In genomic region chr4:3531887-3532713, GRCh38 we compare ENCODE assay signal across 8 cellular contexts. TPM values are rescaled to one million over a fixed set of nuclear protein-coding genes. Genes with fewer than 3 reads are reported as not detected.
DNase-seq lines count a peak whose midpoint lies in the region; ATAC-seq and TF ChIP-seq lines count a peak whose summit lies in the region.

TSS of gene LRPAP1 (minus strand) at chr4:3532422. CDS start at chr4:3532412, 10 bp downstream.

- H3K9me3 ChIP-seq in colonic mucosa, result no peaks in the 10 kb centered on the region

- no peaks in the 10 kb centered on the region for H3K27me3 ChIP-seq in colonic mucosa

- no peak within 1 kb of the TSS for H3K27ac ChIP-seq in colonic mucosa

- H3K4me1 ChIP-seq in colonic mucosa, result peaks cover 12% of the 10 kb centered on the region

- peak; percentile 80 for DNase-seq in AG10803 (ENCODE audit: low read depth)
- DNase-seq in NCI-H524 (lab: John Stamatoyannopoulos, UW), result peak; percentile 69 to 90
- DNase-seq in activated CD4-positive, alpha-beta T cell treated with anti-CD3 and anti-CD28 coated beads for 48 hours, result peak; percentile 89
- peak; percentile 94 for DNase-seq in colonic mucosa
- DNase-seq in left colon, result peak; percentile 89 to 93
- DNase-seq in stimulated activated CD4-positive, alpha-beta T cell treated with anti-CD3 and anti-CD28 coated beads, Interleukin-1b, Interleukin-23, amount 100 ng/mL, for 48 hours, result peak; percentile 84

- H3K36me3 ChIP-seq in colonic mucosa, result no peaks in the 10 kb centered on the region

- ATAC-seq in GM19043 (IDR thresholded peaks at IDR 0.05; ENCODE audit: low read depth, unreplicated experiment) (peak; percentile 73), HG03378 (IDR thresholded peaks at IDR 0.05; ENCODE audit: unreplicated experiment) (peak; percentile 60), left colon (peak; percentile 94)

- H3K9ac ChIP-seq in colonic mucosa (ENCODE audit: low read depth in 2 of 2, low read length in 2 of 2), result peak within 1 kb of the TSS; percentile 73 to 86

- peak within 1 kb of the TSS; percentile 88 for H3K4me3 ChIP-seq in AG10803 (ENCODE audit: low read length)
- H3K4me3 ChIP-seq in colonic mucosa, result peak within 1 kb of the TSS; percentile 95

- TF ChIP-seq CTCF in AG10803 (conservative IDR thresholded peaks at IDR 0.05; ENCODE audit: low read length) (no peak), colonic mucosa (IDR thresholded peaks at IDR 0.05) (no peak)

- intact Hi-C loops in colonic mucosa (cut with DNase I), result no loop called here
- intact Hi-C loops in left colon (cut with DNase I, micrococcal nuclease), result no loop called here

RNA-seq across cellular contexts. Expression of gene LRPAP1, which starts in this region (rescaled TPM):
- total RNA-seq in colonic mucosa (100 to 1,000 TPM; 157 to 214 TPM), left colon (100 to 1,000 TPM; 146 to 155 TPM)
